9 cellular contexts compared by ENCODE assay signal in the genomic region with DNA sequence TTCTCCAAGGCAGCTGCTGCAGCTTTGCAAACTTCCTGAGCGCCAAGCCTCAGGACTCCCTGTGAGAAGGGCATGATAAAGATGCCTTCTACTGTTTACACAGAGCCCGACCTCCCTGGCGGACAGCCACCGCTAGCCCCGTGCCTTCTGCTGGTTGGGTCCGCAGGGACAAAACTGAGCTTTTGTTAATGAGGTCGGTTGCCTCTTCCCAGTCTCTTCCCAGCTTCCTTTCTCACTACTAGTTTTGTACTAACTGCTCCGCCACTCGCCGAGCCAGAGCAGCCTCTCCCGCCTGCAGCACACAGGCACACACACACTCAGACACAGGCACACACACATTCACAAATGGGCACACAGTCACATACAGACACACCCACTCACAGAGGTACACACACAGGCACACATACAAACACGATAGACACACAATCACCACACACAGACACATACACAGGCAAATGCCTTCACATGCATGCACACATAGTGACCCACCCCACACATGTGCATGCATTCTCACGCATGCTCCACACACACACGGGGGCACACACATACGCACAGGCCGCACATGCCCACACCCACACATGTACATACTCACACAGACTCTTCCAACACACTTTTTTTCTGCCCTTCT. TPM values are rescaled to one million over a fixed set of nuclear protein-coding genes. Genes with fewer than 3 reads are reported as not detected.
DNase-seq lines count a peak whose midpoint lies in the region; ATAC-seq and TF ChIP-seq lines count a peak whose summit lies in the region.
"Had no signal": no experiment of that assay in that cellular context is flagged by ENCODE, and none has a peak within 500 bp of the region (broad histone marks: within the 10 kb centered on the region; RNA-seq: fewer than 3 reads in every experiment).

TSS of gene FREM1 (minus strand) at position 251 of the 628 bp plus-strand sequence. CDS start 41,451 bp downstream, outside the sequence.

- H3K36me3 Mint-ChIP-seq in CD14-positive monocyte = no peaks in the 10 kb centered on the region
- H3K36me3 Mint-ChIP-seq: CD4-positive, alpha-beta memory T cell had no signal

- H3K9me3 ChIP-seq in mucosa of rectum (ENCODE audit: control insufficient read depth in 2 of 2, low read length in 2 of 2) = no peaks in the 10 kb centered on the region

- no peak within 1 kb of the TSS for H3K9ac ChIP-seq in mucosa of rectum (ENCODE audit: low read depth in 1 of 2, low read length in 2 of 2)

- no peak within 1 kb of the TSS for H3K27ac Mint-ChIP-seq in CD14-positive monocyte
- H3K27ac Mint-ChIP-seq: CD4-positive, alpha-beta memory T cell had no signal

- H3K4me3 Mint-ChIP-seq in CD14-positive monocyte = no peak within 1 kb of the TSS
- H3K4me3 Mint-ChIP-seq: CD4-positive, alpha-beta memory T cell had no signal

- no peak for TF ChIP-seq POLR2A in erythroblast (IDR thresholded peaks at IDR 0.05; ENCODE audit: low read length)

- H3K27me3 ChIP-seq in mucosa of rectum (ENCODE audit: control insufficient read depth in 2 of 2, insufficient read depth in 2 of 2, low read length in 2 of 2) = no peaks in the 10 kb centered on the region

- H3K4me1 Mint-ChIP-seq in CD14-positive monocyte = no peaks in the 10 kb centered on the region
- H3K4me1 Mint-ChIP-seq: CD4-positive, alpha-beta memory T cell had no signal

- H3K27ac ChIP-seq in 22Rv1 (peak within 1 kb of the TSS; percentile 55), mucosa of rectum (ENCODE audit: low read depth in 2 of 2, low read length in 2 of 2) (peak within 1 kb of the TSS in 1 of 2 donors; percentile 40)

- intact Hi-C loops in CD14-positive monocyte (cut with micrococcal nuclease) = no loop called here

- H3K4me3 ChIP-seq in mucosa of rectum (ENCODE audit: low read length in 2 of 2) = peak within 1 kb of the TSS; percentile 24 to 67

- ATAC-seq in HG03025 (IDR thresholded peaks at IDR 0.05; ENCODE audit: low FRiP score, unreplicated experiment) (no peak), GM18870 (IDR thresholded peaks at IDR 0.05; ENCODE audit: unreplicated experiment) (no peak), GM18502 (IDR thresholded peaks at IDR 0.05; ENCODE audit: poor library complexity, unreplicated experiment) (no peak)

- H3K36me3 ChIP-seq in mucosa of rectum (ENCODE audit: control insufficient read depth in 2 of 2, insufficient read depth in 2 of 2, low read length in 2 of 2) = no peaks in the 10 kb centered on the region

- H3K27me3 Mint-ChIP-seq in CD14-positive monocyte (ENCODE audit: low read depth in 3 of 3) = peaks cover 0 to 2% (median 2%) of the 10 kb centered on the region in 3 donors

- H3K4me1 ChIP-seq in mucosa of rectum (ENCODE audit: control insufficient read depth in 2 of 2, insufficient read depth in 2 of 2, low read length in 2 of 2) = peaks cover 10 to 13% of the 10 kb centered on the region in 2 donors

- peaks cover 0 to 2% (median 1%) of the 10 kb centered on the region in 7 donors for H3K9me3 Mint-ChIP-seq in CD14-positive monocyte
- H3K9me3 Mint-ChIP-seq: CD4-positive, alpha-beta memory T cell had no signal

- DNase-seq in NCI-H2171 (lab: John Stamatoyannopoulos, UW) = peak; percentile 29
- DNase-seq in erythroblast (lab: John Stamatoyannopoulos, UW) = peak; percentile 15 to 23
- DNase-seq in CD14-positive monocyte (ENCODE audit: low spot score) = no peak
- DNase-seq: CD4-positive, alpha-beta memory T cell had no signal

- TF ChIP-seq CTCF in 22Rv1 (IDR thresholded peaks at IDR 0.05) (no peak), CD14-positive monocyte (IDR thresholded peaks at IDR 0.05) (no peak)

RNA-seq across cellular contexts. Expression of gene FREM1, which starts in this region (rescaled TPM):
- polyA plus RNA-seq in CD14-positive monocyte = not detected
- polyA plus RNA-seq: CD4-positive, alpha-beta memory T cell had no signal
